14 cellular contexts compared by ENCODE assay signal in genomic region chr14:69675246-69675583, GRCh38.
DNase-seq lines count a peak whose midpoint lies in the region; ATAC-seq lines count a peak whose summit lies in the region.
"Had no signal": no experiment of that assay in that cellular context is flagged by ENCODE, and none has a peak within 500 bp of the region (broad histone marks: within the 10 kb centered on the region; RNA-seq: fewer than 3 reads in every experiment).

No MANE protein-coding gene starts in this region.

- ATAC-seq in activated CD8-positive, alpha-beta memory T cell treated with anti-CD3 and anti-CD28 coated beads, Interleukin-2, amount 10 ng/mL, durations not matched to agents 7 days and 5 days = no peak
- peak in 1 of 2 donors; percentile 53 for ATAC-seq in left cardiac atrium
- no peak for ATAC-seq in stimulated activated naive CD8-positive, alpha-beta T cell treated with anti-CD3 and anti-CD28 coated beads, Interleukin-15, amount 100 ng/mL, for 72 hours
- no peak for ATAC-seq in GM18511 (IDR thresholded peaks at IDR 0.05; ENCODE audit: unreplicated experiment)
- ATAC-seq in left colon = no peak

- H3K27ac Mint-ChIP-seq in activated CD8-positive, alpha-beta memory T cell treated with anti-CD3 and anti-CD28 coated beads, Interleukin-2, amount 10 ng/mL, durations not matched to agents 7 days and 5 days = peak overlapping the region; percentile 83
- H3K27ac Mint-ChIP-seq in activated T-helper 1 cell treated with anti-CD3 and anti-CD28 coated beads, Interleukin-12 subunit alpha, Interleukin-12 subunit beta, Interleukin-2, Interleukin-4 antibody, amounts not matched to agents 30 ng/mL and 10 ng/mL and 1 ng/mL, durations not matched to agents 14 hours and 24 hours and 36 hours = peak overlapping the region; percentile 98
- peak overlapping the region; percentile 64 to 98 for H3K27ac Mint-ChIP-seq in stimulated activated naive CD8-positive, alpha-beta T cell treated with anti-CD3 and anti-CD28 coated beads, Interleukin-15, amount 100 ng/mL, for 72 hours

- peaks cover 83% of the 10 kb centered on the region for H3K4me1 Mint-ChIP-seq in activated CD8-positive, alpha-beta memory T cell treated with anti-CD3 and anti-CD28 coated beads, Interleukin-2, amount 10 ng/mL, durations not matched to agents 7 days and 5 days
- H3K4me1 Mint-ChIP-seq in activated T-helper 1 cell treated with anti-CD3 and anti-CD28 coated beads, Interleukin-12 subunit alpha, Interleukin-12 subunit beta, Interleukin-2, Interleukin-4 antibody, amounts not matched to agents 30 ng/mL and 10 ng/mL and 1 ng/mL, durations not matched to agents 14 hours and 24 hours and 36 hours (ENCODE audit: low read depth) = peaks cover 78% of the 10 kb centered on the region
- peaks cover 70% of the 10 kb centered on the region for H3K4me1 Mint-ChIP-seq in stimulated activated naive CD8-positive, alpha-beta T cell treated with anti-CD3 and anti-CD28 coated beads, Interleukin-15, amount 100 ng/mL, for 72 hours

- DNase-seq in activated CD8-positive, alpha-beta memory T cell treated with anti-CD3 and anti-CD28 coated beads, Interleukin-2, amount 10 ng/mL, durations not matched to agents 7 days and 5 days = no peak
- DNase-seq in activated CD8-positive, alpha-beta memory T cell treated with anti-CD3 and anti-CD28 coated beads for 24 hours = no peak
- DNase-seq in activated T-helper 1 cell treated with anti-CD3 and anti-CD28 coated beads, Interleukin-12 subunit alpha, Interleukin-12 subunit beta, Interleukin-2, Interleukin-4 antibody, amounts not matched to agents 30 ng/mL and 10 ng/mL and 1 ng/mL, durations not matched to agents 14 hours and 24 hours and 36 hours (ENCODE audit: low spot score) = no peak
- DNase-seq in left cardiac atrium (peak; percentile 42), left colon (no peak), HuH-7 (ENCODE audit: low spot score) (no peak)
- no peak for DNase-seq in stimulated activated naive CD8-positive, alpha-beta T cell treated with anti-CD3 and anti-CD28 coated beads, Interleukin-15, amount 100 ng/mL, for 72 hours
- DNase-seq: activated CD4-positive, CD25-positive, alpha-beta regulatory T cell treated with anti-CD3 and anti-CD28 coated beads, Interleukin-2, amount 50 U/mL, for 72 hours; activated gamma-delta T cell; Caco-2; erythroblast; GDM1; NCI-H446 treated with DMSO at 0.1 percent for 48 hours had no signal

- CTCF ChIA-PET in activated CD8-positive, alpha-beta memory T cell treated with anti-CD3 and anti-CD28 coated beads, Interleukin-2, amount 10 ng/mL, durations not matched to agents 7 days and 5 days (lab: Charles Lee) = interaction anchor here (0.7 to 3.5 kb wide), 8 partner anchors 9 to 740 kb away, joined by 3 to 11 read pairs (median 6); partner anchors contain the start of gene SUSD6

- intact Hi-C loops in activated T-helper 1 cell treated with anti-CD3 and anti-CD28 coated beads, Interleukin-12 subunit alpha, Interleukin-12 subunit beta, Interleukin-2, Interleukin-4 antibody, amounts not matched to agents 30 ng/mL and 10 ng/mL and 1 ng/mL, durations not matched to agents 14 hours and 24 hours and 36 hours (cut with micrococcal nuclease) = no loop called here
- intact Hi-C loops in left cardiac atrium (cut with DNase I) (no loop called here), left colon (cut with DNase I, micrococcal nuclease) (no loop called here)

- H3K4me3 Mint-ChIP-seq in activated CD8-positive, alpha-beta memory T cell treated with anti-CD3 and anti-CD28 coated beads, Interleukin-2, amount 10 ng/mL, durations not matched to agents 7 days and 5 days = peak overlapping the region; percentile 14
- H3K4me3 Mint-ChIP-seq in activated T-helper 1 cell treated with anti-CD3 and anti-CD28 coated beads, Interleukin-12 subunit alpha, Interleukin-12 subunit beta, Interleukin-2, Interleukin-4 antibody, amounts not matched to agents 30 ng/mL and 10 ng/mL and 1 ng/mL, durations not matched to agents 14 hours and 24 hours and 36 hours = peak overlapping the region; percentile 68
- H3K4me3 Mint-ChIP-seq in stimulated activated naive CD8-positive, alpha-beta T cell treated with anti-CD3 and anti-CD28 coated beads, Interleukin-15, amount 100 ng/mL, for 72 hours = peak overlapping the region; percentile 46 to 80

- H3K27me3 Mint-ChIP-seq in activated CD8-positive, alpha-beta memory T cell treated with anti-CD3 and anti-CD28 coated beads, Interleukin-2, amount 10 ng/mL, durations not matched to agents 7 days and 5 days = no peaks in the 10 kb centered on the region
- no peaks in the 10 kb centered on the region for H3K27me3 Mint-ChIP-seq in activated T-helper 1 cell treated with anti-CD3 and anti-CD28 coated beads, Interleukin-12 subunit alpha, Interleukin-12 subunit beta, Interleukin-2, Interleukin-4 antibody, amounts not matched to agents 30 ng/mL and 10 ng/mL and 1 ng/mL, durations not matched to agents 14 hours and 24 hours and 36 hours (ENCODE audit: insufficient read depth)
- H3K27me3 Mint-ChIP-seq in stimulated activated naive CD8-positive, alpha-beta T cell treated with anti-CD3 and anti-CD28 coated beads, Interleukin-15, amount 100 ng/mL, for 72 hours = no peaks in the 10 kb centered on the region

- H3K36me3 Mint-ChIP-seq in activated CD8-positive, alpha-beta memory T cell treated with anti-CD3 and anti-CD28 coated beads, Interleukin-2, amount 10 ng/mL, durations not matched to agents 7 days and 5 days = peaks cover 32% of the 10 kb centered on the region
- peaks cover 27% of the 10 kb centered on the region for H3K36me3 Mint-ChIP-seq in activated T-helper 1 cell treated with anti-CD3 and anti-CD28 coated beads, Interleukin-12 subunit alpha, Interleukin-12 subunit beta, Interleukin-2, Interleukin-4 antibody, amounts not matched to agents 30 ng/mL and 10 ng/mL and 1 ng/mL, durations not matched to agents 14 hours and 24 hours and 36 hours (ENCODE audit: low read depth)

- no peaks in the 10 kb centered on the region for H3K9me3 Mint-ChIP-seq in activated CD8-positive, alpha-beta memory T cell treated with anti-CD3 and anti-CD28 coated beads, Interleukin-2, amount 10 ng/mL, durations not matched to agents 7 days and 5 days (ENCODE audit: low read depth)
- peaks cover 3% of the 10 kb centered on the region for H3K9me3 Mint-ChIP-seq in activated T-helper 1 cell treated with anti-CD3 and anti-CD28 coated beads, Interleukin-12 subunit alpha, Interleukin-12 subunit beta, Interleukin-2, Interleukin-4 antibody, amounts not matched to agents 30 ng/mL and 10 ng/mL and 1 ng/mL, durations not matched to agents 14 hours and 24 hours and 36 hours
- H3K9me3 Mint-ChIP-seq in stimulated activated naive CD8-positive, alpha-beta T cell treated with anti-CD3 and anti-CD28 coated beads, Interleukin-15, amount 100 ng/mL, for 72 hours = no peaks in the 10 kb centered on the region

Comparison
In these comparisons a context has a peak if more than half of its experiments do, and no peak if none do; other contexts are left out.
1. H3K4me3 Mint-ChIP-seq: peak in every context shown above with its lines; median percentile 68 in activated T-helper 1 cell treated with anti-CD3 and anti-CD28 coated beads, Interleukin-12 subunit alpha, Interleukin-12 subunit beta, Interleukin-2, Interleukin-4 antibody, amounts not matched to agents 30 ng/mL and 10 ng/mL and 1 ng/mL, durations not matched to agents 14 hours and 24 hours and 36 hours; 63 in stimulated activated naive CD8-positive, alpha-beta T cell treated with anti-CD3 and anti-CD28 coated beads, Interleukin-15, amount 100 ng/mL, for 72 hours; 14 in activated CD8-positive, alpha-beta memory T cell treated with anti-CD3 and anti-CD28 coated beads, Interleukin-2, amount 10 ng/mL, durations not matched to agents 7 days and 5 days.